1 cellular context compared by ENCODE assay signal in the genomic region with DNA sequence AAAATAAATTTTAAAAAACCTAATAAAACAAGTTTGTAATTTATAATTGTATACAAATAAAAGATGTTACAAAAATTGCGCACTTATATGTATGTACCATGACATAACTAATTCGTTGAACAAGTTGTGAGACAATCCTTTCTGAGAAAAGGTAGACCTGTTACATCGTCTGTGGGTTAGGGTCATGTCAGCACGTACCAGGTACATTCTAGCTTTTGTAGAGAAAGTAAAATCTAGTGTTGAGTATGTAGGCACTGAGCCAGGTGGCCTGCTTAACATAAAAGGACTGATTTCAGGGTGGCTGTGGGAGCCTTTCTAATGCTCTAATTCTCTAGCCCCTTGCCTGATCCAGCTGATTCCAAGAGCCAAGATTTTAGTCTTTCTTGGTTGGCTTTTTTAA.
TF ChIP-seq lines count a peak whose summit lies in the region.

No MANE protein-coding gene starts in this region.

TF ChIP-seq in H1, 55 proteins besides CTCF, POLR2A, EP300 and RAD21:
- TF ChIP-seq BCL11A (IDR thresholded peaks at IDR 0.05; ENCODE audit: low read depth in 2 of 2, low read length in 2 of 2) (no peak), TAF7 (optimal IDR thresholded peaks at IDR 0.05; ENCODE audit: borderline replicate concordance, low read depth, low read length) (no peak), KDM4A (IDR thresholded peaks at IDR 0.05; ENCODE audit: low read depth, low read length, severe bottlenecking) (no peak)
